In genomic region chr1:12078938-12079861, GRCh38 we compare ENCODE assay signal across 8 cellular contexts. TPM values are rescaled to one million over a fixed set of nuclear protein-coding genes. Genes with fewer than 3 reads are reported as not detected.
A peak's percentile ranks its signal among the peaks of the same experiment; 100 is the strongest.
DNase-seq lines count a peak whose midpoint lies in the region; ATAC-seq and TF ChIP-seq lines count a peak whose summit lies in the region.

No MANE protein-coding gene starts in this region.

- H3K4me2 ChIP-seq in MM.1S (ENCODE audit: low read depth, low read length): peak overlapping the region; percentile 66

- ATAC-seq in left cardiac atrium (peak in 1 of 2 donors; percentile 11), activated B cell treated with CpG ODN at 0.5 μM for 24 hours (ENCODE audit: low read depth) (peak; percentile 76)

- TF ChIP-seq CTCF in right atrium auricular region (IDR thresholded peaks at IDR 0.05) (peak in 1 of 2 donors; percentile 49), MM.1S (IDR thresholded peaks at IDR 0.05; ENCODE audit: low read length) (peak; percentile 76), activated B cell treated with CpG ODN at 0.5 μM for 24 hours (IDR thresholded peaks at IDR 0.05) (no peak), esophagus muscularis mucosa (IDR thresholded peaks at IDR 0.05) (peak in 2 of 3 experiments; percentile 31 to 42), progenitor cell of endocrine pancreas (IDR thresholded peaks at IDR 0.05; ENCODE audit: unreplicated experiment) (peak; percentile 71)

- peak overlapping the region; percentile 18; the same call in 1 of the 2 replicates for H3K9ac ChIP-seq in MM.1S (ENCODE audit: low read length)

- DNase-seq in left cardiac atrium (peak; percentile 40), right atrium auricular region (ENCODE audit: low spot score) (no peak), H7 (peak; percentile 94), MM.1S (peak; percentile 64), activated B cell treated with CpG ODN at 0.5 μM for 24 hours (peak; percentile 35), esophagus muscularis mucosa (ENCODE audit: extremely low spot score) (no peak), progenitor cell of endocrine pancreas (ENCODE audit: low spot score, unreplicated experiment) (peak; percentile 25), NCI-H774 (lab: John Stamatoyannopoulos, UW) (no peak)

- no peaks in the 10 kb centered on the region for H3K36me3 ChIP-seq in right atrium auricular region
- no peaks in the 10 kb centered on the region; the same call in 1 of the 2 replicates for H3K36me3 ChIP-seq in H7 (replicated peaks; ENCODE audit: control insufficient read depth, insufficient read depth, low read length)
- no peaks in the 10 kb centered on the region for H3K36me3 ChIP-seq in MM.1S (replicated peaks; ENCODE audit: insufficient read depth, low read length)
- H3K36me3 ChIP-seq in esophagus muscularis mucosa: no peaks in the 10 kb centered on the region

- POLR2A ChIA-PET in activated B cell treated with CpG ODN at 0.5 μM for 24 hours (lab: Charles Lee): interaction anchor here (0.6 to 3.5 kb wide), 12 partner anchors 9 to 170 kb away, joined by 3 to 83 read pairs (median 14); partner anchors contain the start of gene MIIP

- CTCF ChIA-PET in activated B cell treated with CpG ODN at 0.5 μM for 24 hours (lab: Charles Lee): interaction anchor here (0.7 to 3.3 kb wide), 14 partner anchors 9 to 77 kb away, joined by 3 to 18 read pairs (median 8); partner anchors contain the start of gene MIIP

- no peak for TF ChIP-seq POLR2A in esophagus muscularis mucosa (IDR thresholded peaks at IDR 0.05; ENCODE audit: low read depth)

- H3K27ac Mint-ChIP-seq in activated B cell treated with CpG ODN at 0.5 μM for 24 hours (peak overlapping the region; percentile 87), progenitor cell of endocrine pancreas (no peak overlapping the region)

- H3K27me3 ChIP-seq in right atrium auricular region: no peaks in the 10 kb centered on the region
- H3K27me3 ChIP-seq in H7 (ENCODE audit: control insufficient read depth, insufficient read depth, low read length): no peaks in the 10 kb centered on the region
- peaks cover 5% of the 10 kb centered on the region; the same call in 1 of the 2 replicates for H3K27me3 ChIP-seq in MM.1S (replicated peaks; ENCODE audit: insufficient read depth, low read length)
- peaks cover 0 to 39% (median 0%) of the 10 kb centered on the region in 4 donors for H3K27me3 ChIP-seq in esophagus muscularis mucosa

- H3K9me3 Mint-ChIP-seq in activated B cell treated with CpG ODN at 0.5 μM for 24 hours (peaks cover 9% of the 10 kb centered on the region), progenitor cell of endocrine pancreas (ENCODE audit: low read depth) (peaks cover 12% of the 10 kb centered on the region)

- H3K9me2 ChIP-seq in MM.1S (replicated peaks; ENCODE audit: insufficient read depth, low read length): no peaks in the 10 kb centered on the region

- H3K4me1 ChIP-seq in right atrium auricular region: peaks cover 0 to 5% of the 10 kb centered on the region in 2 donors
- peaks cover 11% of the 10 kb centered on the region; the same call in 1 of the 2 replicates for H3K4me1 ChIP-seq in MM.1S (ENCODE audit: low read length)
- peaks cover 0 to 6% (median 2%) of the 10 kb centered on the region in 4 donors for H3K4me1 ChIP-seq in esophagus muscularis mucosa

- no peak overlapping the region for H3K4me3 ChIP-seq in right atrium auricular region
- no peak overlapping the region for H3K4me3 ChIP-seq in H7 (ENCODE audit: insufficient read depth, low read depth, low read length)
- peak overlapping the region; percentile 35; the same call in 1 of the 2 replicates for H3K4me3 ChIP-seq in MM.1S (ENCODE audit: low read length)
- H3K4me3 ChIP-seq in esophagus muscularis mucosa: no peak overlapping the region

- intact Hi-C loops in left cardiac atrium (cut with DNase I): no loop called here
- intact Hi-C loops in activated B cell treated with CpG ODN at 0.5 μM for 24 hours (cut with micrococcal nuclease): loop anchor here (1.0 to 2.0 kb wide), 7 partner anchors 8 to 170 kb away; partner anchors contain the start of genes MIIP and TNFRSF8
- intact Hi-C loops in esophagus muscularis mucosa (cut with DNase I): no loop called here

- WGBS in esophagus muscularis mucosa: 35% methylated on average over 22 of the region's 23 CpGs

- no peak for TF ChIP-seq EP300 in esophagus muscularis mucosa (IDR thresholded peaks at IDR 0.05)

- H3K79me2 ChIP-seq in MM.1S (ENCODE audit: low read length): no peaks in the 10 kb centered on the region

- peaks cover 38% of the 10 kb centered on the region for H3K4me1 Mint-ChIP-seq in activated B cell treated with CpG ODN at 0.5 μM for 24 hours
- no peaks in the 10 kb centered on the region for H3K4me1 Mint-ChIP-seq in progenitor cell of endocrine pancreas (ENCODE audit: low read depth)

- no peak overlapping the region for H3K27ac ChIP-seq in right atrium auricular region
- peak overlapping the region; percentile 24; the same call in 1 of the 2 replicates for H3K27ac ChIP-seq in MM.1S (ENCODE audit: low read length)
- no peak overlapping the region for H3K27ac ChIP-seq in esophagus muscularis mucosa (replicated peaks in 1 of 4)

- H3K36me3 Mint-ChIP-seq in activated B cell treated with CpG ODN at 0.5 μM for 24 hours (ENCODE audit: low read depth) (no peaks in the 10 kb centered on the region), progenitor cell of endocrine pancreas (ENCODE audit: insufficient read depth) (no peaks in the 10 kb centered on the region)

- 0 out of 2 replicates have a peak, but pooled peaks cover 4% of the 10 kb centered on the region for H3F3A ChIP-seq in MM.1S (ENCODE audit: insufficient read depth, low read length)

- peaks cover 0 to 13% of the 10 kb centered on the region in 2 donors for H3K9me3 ChIP-seq in right atrium auricular region
- no peaks in the 10 kb centered on the region for H3K9me3 ChIP-seq in MM.1S (replicated peaks; ENCODE audit: insufficient read depth, low read length)
- peaks cover 0 to 17% (median 12%) of the 10 kb centered on the region in 4 donors for H3K9me3 ChIP-seq in esophagus muscularis mucosa

- peak overlapping the region; percentile 70 for H3K4me3 Mint-ChIP-seq in activated B cell treated with CpG ODN at 0.5 μM for 24 hours
- no peak overlapping the region for H3K4me3 Mint-ChIP-seq in progenitor cell of endocrine pancreas (ENCODE audit: low read depth)

- H4K20me1 ChIP-seq in MM.1S (ENCODE audit: insufficient read depth, low read length): no peaks in the 10 kb centered on the region

- H2AFZ ChIP-seq in MM.1S (ENCODE audit: low read length): peak overlapping the region; percentile 84

- H3K27me3 Mint-ChIP-seq in activated B cell treated with CpG ODN at 0.5 μM for 24 hours (no peaks in the 10 kb centered on the region), progenitor cell of endocrine pancreas (peaks cover 26% of the 10 kb centered on the region)

RNA-seq across cellular contexts. Expression of gene TNFRSF8, which starts 16.1 kb away (rescaled TPM):
- 1 to 10 TPM; 2.2 to 3.3 TPM for total RNA-seq in left cardiac atrium
- 1 to 10 TPM; 3.0 to 6.0 TPM for total RNA-seq in right atrium auricular region
- 14.6 and 16.0 TPM in 2 replicates for total RNA-seq in H7 (2014; rRNA removed; shearing (Covaris generic))
- 2.2 and 2.7 TPM in 2 replicates for total RNA-seq in activated B cell treated with CpG ODN at 0.5 μM for 24 hours
- total RNA-seq in esophagus muscularis mucosa: 1 to 10 TPM in 3 of 4 donors, under 1 TPM in 1; 0.83 to 2.8 (median 2.3) TPM
- not detected in 2 replicates for total RNA-seq in progenitor cell of endocrine pancreas

RNA-seq across cellular contexts. Expression of gene MIIP, which starts 59.9 kb away (rescaled TPM):
- total RNA-seq in left cardiac atrium (10 to 100 TPM; 18.3 to 20.3 TPM), right atrium auricular region (10 to 100 TPM; 19.1 to 31.0 TPM), activated B cell treated with CpG ODN at 0.5 μM for 24 hours (72.1 and 74.2 TPM in 2 replicates), esophagus muscularis mucosa (10 to 100 TPM; 30.7 to 52.3 (median 39.8) TPM), progenitor cell of endocrine pancreas (46.5 and 47.1 TPM in 2 replicates)
- 165 and 172 TPM in 2 replicates for total RNA-seq in H7 (2014; rRNA removed; shearing (Covaris generic))

Comparison
In these comparisons a context has a peak if more than half of its experiments do, and no peak if none do; other contexts are left out.
1. DNase-seq: peak in left cardiac atrium (single experiment), H7 (single experiment), MM.1S (single experiment), activated B cell treated with CpG ODN at 0.5 μM for 24 hours (single experiment) and progenitor cell of endocrine pancreas (single experiment); none in right atrium auricular region (single experiment), esophagus muscularis mucosa (single experiment) and NCI-H774 (single experiment).